19 cellular contexts compared by ENCODE assay signal in the genomic region with DNA sequence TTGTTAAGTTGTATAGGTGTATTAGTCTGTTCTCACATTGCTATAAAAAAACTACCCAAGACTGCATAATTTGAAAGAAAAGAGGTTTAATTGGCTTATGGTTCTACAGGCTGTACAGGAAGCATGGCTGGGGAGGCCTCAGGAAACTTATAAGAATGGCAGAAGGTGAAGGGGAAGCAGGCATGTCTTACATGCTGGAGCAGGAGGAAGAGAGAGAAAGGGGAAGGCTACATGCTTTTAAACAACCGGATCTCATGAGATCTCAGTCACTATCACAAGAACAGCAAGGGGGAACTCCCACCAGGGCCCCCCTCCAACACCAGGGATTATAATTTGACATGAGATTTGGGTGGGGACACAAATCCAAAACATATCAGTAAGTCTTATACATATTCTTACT.
"Had no signal": no experiment of that assay in that cellular context is flagged by ENCODE, and none has a peak within 500 bp of the region (broad histone marks: within the 10 kb centered on the region; RNA-seq: fewer than 3 reads in every experiment).

No MANE protein-coding gene starts in this region.

- H3K27me3 ChIP-seq: tibial artery had no signal

- H3K4me3 ChIP-seq: coronary artery, tibial artery had no signal

- H3K36me3 ChIP-seq: tibial artery had no signal

- H3K9me3 ChIP-seq: tibial artery had no signal

- H3K4me1 ChIP-seq: tibial artery had no signal

- DNase-seq: activated CD4-positive, alpha-beta T cell treated with anti-CD3 and anti-CD28 coated beads for 48 hours; activated CD8-positive, alpha-beta memory T cell treated with anti-CD3 and anti-CD28 coated beads, Interleukin-2, amount 10 ng/mL, durations not matched to agents 7 days and 5 days; activated CD8-positive, alpha-beta T cell treated with anti-CD3 and anti-CD28 coated beads for 36 hours; activated gamma-delta T cell; activated naive CD4-positive, alpha-beta T cell treated with anti-CD3 and anti-CD28 coated beads, Interleukin-2, amount 50 U/mL, for 16 hours; activated naive CD8-positive, alpha-beta T cell treated with anti-CD3 and anti-CD28 coated beads, Interleukin-2, amount 50 U/mL, for 24 hours; activated T-cell treated with anti-CD3 and anti-CD28 coated beads for 4 hours; cerebellar nuclear complex; erythroblast; foreskin fibroblast; left colon; nucleus accumbens; posterior cingulate gyrus; small intestine; stimulated activated CD4-positive, alpha-beta T cell treated with anti-CD3 and anti-CD28 coated beads, Interleukin-2, amount 100 ng/mL, for 24 hours; stimulated activated naive CD8-positive, alpha-beta T cell treated with anti-CD3 and anti-CD28 coated beads, Interleukin-15, amount 100 ng/mL, for 72 hours; T-helper 9 cell; tibial artery had no signal

- H3K27ac ChIP-seq: coronary artery, tibial artery had no signal
